Comparison of ENCODE assay signal across 8 cellular contexts in genomic region chr16:85610446-85611204, GRCh38. TPM values are rescaled to one million over a fixed set of nuclear protein-coding genes. Genes with fewer than 3 reads are reported as not detected.
DNase-seq lines count a peak whose midpoint lies in the region; ATAC-seq, FAIRE-seq and TF ChIP-seq lines count a peak whose summit lies in the region.

No MANE protein-coding gene starts in this region.

- peaks cover 0 to 34% (median 14%) of the 10 kb centered on the region in 4 donors for H3K4me1 ChIP-seq in right lobe of liver

- 0% methylated on average over 10 of the region's 40 CpGs for WGBS in right lobe of liver (ENCODE audit: insufficient coverage, low coverage, low lambda C conversion rate, missing lambda C conversion rate)

- peak overlapping the region; percentile 39 to 87 (median 72) for H3K27ac ChIP-seq in right lobe of liver

- no peaks in the 10 kb centered on the region for H3K36me3 ChIP-seq in right lobe of liver

- H3K9me3 ChIP-seq in right lobe of liver: no peaks in the 10 kb centered on the region

- ATAC-seq in HG03460 (IDR thresholded peaks at IDR 0.05; ENCODE audit: unreplicated experiment) (peak; percentile 30), right lobe of liver (peak; percentile 48 to 59 (median 54)), HG02973 (IDR thresholded peaks at IDR 0.05; ENCODE audit: unreplicated experiment) (no peak)

- no peaks in the 10 kb centered on the region for H3K27me3 ChIP-seq in right lobe of liver

- peak; percentile 98 to 99 (median 99) for TF ChIP-seq CTCF in right lobe of liver (IDR thresholded peaks at IDR 0.05)

- H3K4me3 ChIP-seq in right lobe of liver: peak overlapping the region; percentile 63 to 70 (median 67)

- peak; percentile 99 for FAIRE-seq in GM12892 (lab: Jason Lieb, UNC)

- DNase-seq in GM12892 (ENCODE audit: insufficient read length): peak; percentile 81
- peak; percentile 84 to 94 for DNase-seq in NCI-H526 (lab: John Stamatoyannopoulos, UW)
- DNase-seq in activated CD4-positive, alpha-beta T cell treated with anti-CD3 and anti-CD28 coated beads, Interleukin-2, amount 50 U/mL, for 24 hours (ENCODE audit: low read depth in 1 of 2, low spot score in 1 of 2): peak; percentile 80 to 81
- peak; percentile 43 to 72 for DNase-seq in dermis microvascular lymphatic vessel endothelial cell (ENCODE audit: low read depth in 2 of 2)
- peak; percentile 88 to 91 (median 89) for DNase-seq in right lobe of liver
- peak; percentile 90 to 92 for DNase-seq in stimulated activated CD4-positive, alpha-beta T cell treated with anti-CD3 and anti-CD28 coated beads, Interleukin-2, amount 100 ng/mL, for 48 hours

- intact Hi-C loops in right lobe of liver (cut with DNase I): loop anchor here in 1 of 2 donors (10.0 kb wide), 1 partner anchor 46 kb away; no protein-coding TSS in a partner anchor

- TF ChIP-seq POLR2A in GM12892 (IDR thresholded peaks at IDR 0.05; ENCODE audit: low read depth, low read length): no peak
- TF ChIP-seq POLR2A in right lobe of liver (IDR thresholded peaks at IDR 0.05): no peak

RNA-seq across cellular contexts. Expression of gene GSE1, which starts 2.5 kb away (rescaled TPM):
- 18.8 TPM for polyA plus RNA-seq in GM12892 (2012; ENCODE audit: missing spikeins)
- 9.0 and 16.3 TPM in 2 replicates for total RNA-seq in dermis microvascular lymphatic vessel endothelial cell
- 10 to 100 TPM; 30.0 to 48.0 (median 38.8) TPM for total RNA-seq in right lobe of liver
